Comparison of ENCODE assay signal across 8 cellular contexts in genomic region chr13:94860981-94861407, GRCh38.
A peak's percentile ranks its signal among the peaks of the same experiment; 100 is the strongest.
DNase-seq lines count a peak whose midpoint lies in the region; TF ChIP-seq lines count a peak whose summit lies in the region.

No MANE protein-coding gene starts in this region.

- no peaks in the 10 kb centered on the region for H3K9me3 Mint-ChIP-seq in T-helper 1 cell treated with Interleukin-12 subunit alpha and Interleukin-12 subunit beta and Interleukin-4 antibody, amounts not matched to agents 30 μg/mL and 1 μg/mL, for 36 hours
- H3K9me3 Mint-ChIP-seq in type B pancreatic cell = no peaks in the 10 kb centered on the region

- no peak for TF ChIP-seq POLR2A in tibial nerve (IDR thresholded peaks at IDR 0.05)

- DNase-seq in Daoy (ENCODE audit: low read depth) (peak; percentile 10), HFF-Myc (ENCODE audit: extremely low read depth, low read depth) (no peak), left ventricle myocardium inferior (no peak), tibial nerve (ENCODE audit: low spot score in 2 of 2) (peak in 1 of 2 donors; percentile 22), type B pancreatic cell (ENCODE audit: extremely low spot score, unreplicated experiment) (no peak), NCI-H1417 treated with DMSO at 0.1 percent for 48 hours (lab: John Stamatoyannopoulos, UW) (no peak), GM10266 (ENCODE audit: extremely low spot score) (no peak)

- peak overlapping the region; percentile 65 for H3K27ac Mint-ChIP-seq in T-helper 1 cell treated with Interleukin-12 subunit alpha and Interleukin-12 subunit beta and Interleukin-4 antibody, amounts not matched to agents 30 μg/mL and 1 μg/mL, for 36 hours
- no peak overlapping the region for H3K27ac Mint-ChIP-seq in type B pancreatic cell

- no peaks in the 10 kb centered on the region for H3K36me3 ChIP-seq in left ventricle myocardium inferior
- H3K36me3 ChIP-seq in tibial nerve = no peaks in the 10 kb centered on the region

- no peaks in the 10 kb centered on the region for H3K36me3 Mint-ChIP-seq in T-helper 1 cell treated with Interleukin-12 subunit alpha and Interleukin-12 subunit beta and Interleukin-4 antibody, amounts not matched to agents 30 μg/mL and 1 μg/mL, for 36 hours (ENCODE audit: low read depth)
- no peaks in the 10 kb centered on the region for H3K36me3 Mint-ChIP-seq in type B pancreatic cell

- no peak for TF ChIP-seq EP300 in tibial nerve (IDR thresholded peaks at IDR 0.05)

- peaks cover 26% of the 10 kb centered on the region for H3K27me3 Mint-ChIP-seq in T-helper 1 cell treated with Interleukin-12 subunit alpha and Interleukin-12 subunit beta and Interleukin-4 antibody, amounts not matched to agents 30 μg/mL and 1 μg/mL, for 36 hours (ENCODE audit: low read depth)
- H3K27me3 Mint-ChIP-seq in type B pancreatic cell = peaks cover 52% of the 10 kb centered on the region

- peak overlapping the region; percentile 86 for H3K4me3 Mint-ChIP-seq in T-helper 1 cell treated with Interleukin-12 subunit alpha and Interleukin-12 subunit beta and Interleukin-4 antibody, amounts not matched to agents 30 μg/mL and 1 μg/mL, for 36 hours
- no peak overlapping the region for H3K4me3 Mint-ChIP-seq in type B pancreatic cell

- peak overlapping the region; percentile 12 for H3K4me3 ChIP-seq in HFF-Myc (replicated peaks; ENCODE audit: low read depth, low read length)
- H3K4me3 ChIP-seq in left ventricle myocardium inferior = peak overlapping the region; percentile 52
- peak overlapping the region in 3 of 4 donors; percentile 20 to 40 (median 26) for H3K4me3 ChIP-seq in tibial nerve

- intact Hi-C loops in left ventricle myocardium inferior (cut with micrococcal nuclease) = no loop called here

- H3K9me3 ChIP-seq in left ventricle myocardium inferior (replicated peaks) = no peaks in the 10 kb centered on the region
- no peaks in the 10 kb centered on the region for H3K9me3 ChIP-seq in tibial nerve

- H3K4me1 Mint-ChIP-seq in T-helper 1 cell treated with Interleukin-12 subunit alpha and Interleukin-12 subunit beta and Interleukin-4 antibody, amounts not matched to agents 30 μg/mL and 1 μg/mL, for 36 hours (ENCODE audit: low read depth) = peaks cover 11% of the 10 kb centered on the region
- peaks cover 3% of the 10 kb centered on the region for H3K4me1 Mint-ChIP-seq in type B pancreatic cell (ENCODE audit: unreplicated experiment)

- H3K4me1 ChIP-seq in left ventricle myocardium inferior = peaks cover 4% of the 10 kb centered on the region
- H3K4me1 ChIP-seq in tibial nerve = peaks cover 0 to 20% (median 0%) of the 10 kb centered on the region in 4 donors

- TF ChIP-seq CTCF in HFF-Myc (IDR thresholded peaks at IDR 0.05; ENCODE audit: low read depth, low read length, missing control alignments) (no peak), left ventricle myocardium inferior (IDR thresholded peaks at IDR 0.05; ENCODE audit: borderline replicate concordance) (no peak), tibial nerve (IDR thresholded peaks at IDR 0.05) (no peak), type B pancreatic cell (conservative IDR thresholded peaks at IDR 0.05) (no peak), GM10266 (IDR thresholded peaks at IDR 0.05; ENCODE audit: control insufficient read depth, insufficient read depth, low read depth, missing control alignments) (no peak)

- H3K27ac ChIP-seq in left ventricle myocardium inferior (replicated peaks) (no peak overlapping the region), tibial nerve (peak overlapping the region in 2 of 4 donors; percentile 44 to 47)

- peaks cover 8% of the 10 kb centered on the region for H3K27me3 ChIP-seq in left ventricle myocardium inferior (ENCODE audit: low read depth)
- no peaks in the 10 kb centered on the region for H3K27me3 ChIP-seq in tibial nerve

- 18 to 24% methylated on average over 8 of the region's 8 CpGs for WGBS in tibial nerve, 2 donors
